Comparison of ENCODE assay signal across 2 cellular contexts in genomic region chr1:152657677-152658076, GRCh38.
TF ChIP-seq lines count a peak whose summit lies in the region.

No MANE protein-coding gene starts in this region.

TF ChIP-seq in liver, 16 proteins besides CTCF, POLR2A, EP300 and RAD21:
- TF ChIP-seq FOXA2 (IDR thresholded peaks at IDR 0.05) (peak; percentile 38), ATF3 (IDR thresholded peaks at IDR 0.05) (no peak), FOXA1 (IDR thresholded peaks at IDR 0.05) (peak; percentile 25), HNF4A (conservative IDR thresholded peaks at IDR 0.05) (peak in 1 of 2 donors; percentile 55), YY1 (IDR thresholded peaks at IDR 0.05) (peak; percentile 26), EGR1 (IDR thresholded peaks at IDR 0.05; ENCODE audit: low read depth in 2 of 2) (no peak), GABPA (IDR thresholded peaks at IDR 0.05 in 1 of 2, conservative IDR thresholded peaks at IDR 0.05 in 1 of 2) (no peak), RXRA (IDR thresholded peaks at IDR 0.05) (peak in 1 of 2 donors; percentile 29)
- TF ChIP-seq, protein P1, sequence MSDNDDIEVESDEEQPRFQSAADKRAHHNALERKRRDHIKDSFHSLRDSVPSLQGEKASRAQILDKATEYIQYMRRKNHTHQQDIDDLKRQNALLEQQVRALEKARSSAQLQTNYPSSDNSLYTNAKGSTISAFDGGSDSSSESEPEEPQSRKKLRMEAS (IDR thresholded peaks at IDR 0.05): no peak
- TF ChIP-seq, protein P2, sequence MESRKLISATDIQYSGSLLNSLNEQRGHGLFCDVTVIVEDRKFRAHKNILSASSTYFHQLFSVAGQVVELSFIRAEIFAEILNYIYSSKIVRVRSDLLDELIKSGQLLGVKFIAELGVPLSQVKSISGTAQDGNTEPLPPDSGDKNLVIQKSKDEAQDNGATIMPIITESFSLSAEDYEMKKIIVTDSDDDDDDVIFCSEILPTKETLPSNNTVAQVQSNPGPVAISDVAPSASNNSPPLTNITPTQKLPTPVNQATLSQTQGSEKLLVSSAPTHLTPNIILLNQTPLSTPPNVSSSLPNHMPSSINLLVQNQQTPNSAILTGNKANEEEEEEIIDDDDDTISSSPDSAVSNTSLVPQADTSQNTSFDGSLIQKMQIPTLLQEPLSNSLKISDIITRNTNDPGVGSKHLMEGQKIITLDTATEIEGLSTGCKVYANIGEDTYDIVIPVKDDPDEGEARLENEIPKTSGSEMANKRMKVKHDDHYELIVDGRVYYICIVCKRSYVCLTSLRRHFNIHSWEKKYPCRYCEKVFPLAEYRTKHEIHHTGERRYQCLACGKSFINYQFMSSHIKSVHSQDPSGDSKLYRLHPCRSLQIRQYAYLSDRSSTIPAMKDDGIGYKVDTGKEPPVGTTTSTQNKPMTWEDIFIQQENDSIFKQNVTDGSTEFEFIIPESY (IDR thresholded peaks at IDR 0.05): no peak

TF ChIP-seq in HepG2, 621 proteins besides CTCF, POLR2A, EP300 and RAD21:
- TF ChIP-seq TMF1 (CRISPR knock-in tag; IDR thresholded peaks at IDR 0.05; ENCODE audit: low read depth) (no peak), KMT2B (CRISPR knock-in tag; IDR thresholded peaks at IDR 0.05) (no peak), ZNF549 (CRISPR knock-in tag; IDR thresholded peaks at IDR 0.05) (no peak), RERE (CRISPR knock-in tag; IDR thresholded peaks at IDR 0.05; ENCODE audit: low read depth) (no peak), ATRX (CRISPR knock-in tag; IDR thresholded peaks at IDR 0.05; ENCODE audit: borderline replicate concordance) (no peak), RFX1 (IDR thresholded peaks at IDR 0.05) (no peak), ATM (IDR thresholded peaks at IDR 0.05; ENCODE audit: borderline replicate concordance) (no peak), FOXK2 (IDR thresholded peaks at IDR 0.05) (no peak), ZFP62 (CRISPR knock-in tag; IDR thresholded peaks at IDR 0.05) (no peak), MYPOP (CRISPR knock-in tag; IDR thresholded peaks at IDR 0.05) (no peak), KLF15 (CRISPR knock-in tag; IDR thresholded peaks at IDR 0.05; ENCODE audit: borderline replicate concordance) (no peak), HDAC1 (CRISPR knock-in tag; IDR thresholded peaks at IDR 0.05) (no peak), HOXA9 (CRISPR knock-in tag; IDR thresholded peaks at IDR 0.05; ENCODE audit: borderline replicate concordance) (no peak), HES4 (CRISPR knock-in tag; IDR thresholded peaks at IDR 0.05; ENCODE audit: borderline replicate concordance) (no peak), TAF15 (IDR thresholded peaks at IDR 0.05; ENCODE audit: low read depth, low read length, poor library complexity, severe bottlenecking) (no peak), ZNF782 (CRISPR knock-in tag; IDR thresholded peaks at IDR 0.05; ENCODE audit: borderline replicate concordance) (no peak), DZIP1 (CRISPR knock-in tag; IDR thresholded peaks at IDR 0.05) (no peak)
- TF ChIP-seq, protein P3, sequence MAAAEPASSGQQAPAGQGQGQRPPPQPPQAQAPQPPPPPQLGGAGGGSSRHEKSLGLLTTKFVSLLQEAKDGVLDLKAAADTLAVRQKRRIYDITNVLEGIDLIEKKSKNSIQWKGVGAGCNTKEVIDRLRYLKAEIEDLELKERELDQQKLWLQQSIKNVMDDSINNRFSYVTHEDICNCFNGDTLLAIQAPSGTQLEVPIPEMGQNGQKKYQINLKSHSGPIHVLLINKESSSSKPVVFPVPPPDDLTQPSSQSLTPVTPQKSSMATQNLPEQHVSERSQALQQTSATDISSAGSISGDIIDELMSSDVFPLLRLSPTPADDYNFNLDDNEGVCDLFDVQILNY (CRISPR knock-in tag; conservative IDR thresholded peaks at IDR 0.05): no peak
- TF ChIP-seq, protein P4, sequence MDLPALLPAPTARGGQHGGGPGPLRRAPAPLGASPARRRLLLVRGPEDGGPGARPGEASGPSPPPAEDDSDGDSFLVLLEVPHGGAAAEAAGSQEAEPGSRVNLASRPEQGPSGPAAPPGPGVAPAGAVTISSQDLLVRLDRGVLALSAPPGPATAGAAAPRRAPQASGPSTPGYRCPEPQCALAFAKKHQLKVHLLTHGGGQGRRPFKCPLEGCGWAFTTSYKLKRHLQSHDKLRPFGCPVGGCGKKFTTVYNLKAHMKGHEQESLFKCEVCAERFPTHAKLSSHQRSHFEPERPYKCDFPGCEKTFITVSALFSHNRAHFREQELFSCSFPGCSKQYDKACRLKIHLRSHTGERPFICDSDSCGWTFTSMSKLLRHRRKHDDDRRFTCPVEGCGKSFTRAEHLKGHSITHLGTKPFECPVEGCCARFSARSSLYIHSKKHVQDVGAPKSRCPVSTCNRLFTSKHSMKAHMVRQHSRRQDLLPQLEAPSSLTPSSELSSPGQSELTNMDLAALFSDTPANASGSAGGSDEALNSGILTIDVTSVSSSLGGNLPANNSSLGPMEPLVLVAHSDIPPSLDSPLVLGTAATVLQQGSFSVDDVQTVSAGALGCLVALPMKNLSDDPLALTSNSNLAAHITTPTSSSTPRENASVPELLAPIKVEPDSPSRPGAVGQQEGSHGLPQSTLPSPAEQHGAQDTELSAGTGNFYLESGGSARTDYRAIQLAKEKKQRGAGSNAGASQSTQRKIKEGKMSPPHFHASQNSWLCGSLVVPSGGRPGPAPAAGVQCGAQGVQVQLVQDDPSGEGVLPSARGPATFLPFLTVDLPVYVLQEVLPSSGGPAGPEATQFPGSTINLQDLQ (CRISPR knock-in tag; IDR thresholded peaks at IDR 0.05): no peak
- TF ChIP-seq, protein P5, sequence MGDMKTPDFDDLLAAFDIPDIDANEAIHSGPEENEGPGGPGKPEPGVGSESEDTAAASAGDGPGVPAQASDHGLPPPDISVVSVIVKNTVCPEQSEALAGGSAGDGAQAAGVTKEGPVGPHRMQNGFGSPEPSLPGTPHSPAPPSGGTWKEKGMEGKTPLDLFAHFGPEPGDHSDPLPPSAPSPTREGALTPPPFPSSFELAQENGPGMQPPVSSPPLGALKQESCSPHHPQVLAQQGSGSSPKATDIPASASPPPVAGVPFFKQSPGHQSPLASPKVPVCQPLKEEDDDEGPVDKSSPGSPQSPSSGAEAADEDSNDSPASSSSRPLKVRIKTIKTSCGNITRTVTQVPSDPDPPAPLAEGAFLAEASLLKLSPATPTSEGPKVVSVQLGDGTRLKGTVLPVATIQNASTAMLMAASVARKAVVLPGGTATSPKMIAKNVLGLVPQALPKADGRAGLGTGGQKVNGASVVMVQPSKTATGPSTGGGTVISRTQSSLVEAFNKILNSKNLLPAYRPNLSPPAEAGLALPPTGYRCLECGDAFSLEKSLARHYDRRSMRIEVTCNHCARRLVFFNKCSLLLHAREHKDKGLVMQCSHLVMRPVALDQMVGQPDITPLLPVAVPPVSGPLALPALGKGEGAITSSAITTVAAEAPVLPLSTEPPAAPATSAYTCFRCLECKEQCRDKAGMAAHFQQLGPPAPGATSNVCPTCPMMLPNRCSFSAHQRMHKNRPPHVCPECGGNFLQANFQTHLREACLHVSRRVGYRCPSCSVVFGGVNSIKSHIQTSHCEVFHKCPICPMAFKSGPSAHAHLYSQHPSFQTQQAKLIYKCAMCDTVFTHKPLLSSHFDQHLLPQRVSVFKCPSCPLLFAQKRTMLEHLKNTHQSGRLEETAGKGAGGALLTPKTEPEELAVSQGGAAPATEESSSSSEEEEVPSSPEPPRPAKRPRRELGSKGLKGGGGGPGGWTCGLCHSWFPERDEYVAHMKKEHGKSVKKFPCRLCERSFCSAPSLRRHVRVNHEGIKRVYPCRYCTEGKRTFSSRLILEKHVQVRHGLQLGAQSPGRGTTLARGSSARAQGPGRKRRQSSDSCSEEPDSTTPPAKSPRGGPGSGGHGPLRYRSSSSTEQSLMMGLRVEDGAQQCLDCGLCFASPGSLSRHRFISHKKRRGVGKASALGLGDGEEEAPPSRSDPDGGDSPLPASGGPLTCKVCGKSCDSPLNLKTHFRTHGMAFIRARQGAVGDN (CRISPR knock-in tag; IDR thresholded peaks at IDR 0.05): no peak
